10 cellular contexts compared by ENCODE assay signal in the genomic region with DNA sequence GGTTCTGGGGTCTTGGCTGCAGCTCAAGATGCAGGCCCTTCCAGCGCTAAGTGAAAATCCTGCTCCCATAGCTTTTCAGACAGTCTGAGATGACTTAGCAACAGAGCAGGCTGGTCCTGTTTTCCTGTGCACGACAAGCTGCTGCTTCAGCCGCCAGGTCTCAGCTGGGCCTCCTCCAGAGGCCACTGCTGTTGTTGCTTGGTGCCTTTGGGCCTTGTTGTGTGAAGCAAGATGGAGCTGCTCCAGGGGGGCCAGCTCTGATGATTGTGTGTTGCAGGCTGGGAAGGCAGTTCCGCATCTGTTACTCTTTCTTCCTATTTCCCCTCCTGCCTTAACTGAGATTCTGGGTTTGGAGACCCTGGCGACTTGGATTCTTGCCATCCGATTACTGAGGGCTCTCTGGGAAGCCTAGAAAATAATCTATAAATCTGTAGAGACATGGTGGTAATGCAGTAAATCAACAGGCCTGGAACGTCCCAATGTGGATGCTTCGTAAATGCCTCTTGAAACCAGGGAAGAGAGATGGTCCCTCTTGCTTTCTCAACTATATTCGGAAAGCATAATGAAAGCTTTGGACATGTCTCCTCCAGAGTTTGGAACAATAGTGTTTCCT. TPM values are rescaled to one million over a fixed set of nuclear protein-coding genes. Genes with fewer than 3 reads are reported as not detected.
DNase-seq lines count a peak whose midpoint lies in the region; ATAC-seq and TF ChIP-seq lines count a peak whose summit lies in the region.
"Had no signal": no experiment of that assay in that cellular context is flagged by ENCODE, and none has a peak within 500 bp of the region (broad histone marks: within the 10 kb centered on the region; RNA-seq: fewer than 3 reads in every experiment).

No MANE protein-coding gene starts in this region.

- peak; percentile 39 for DNase-seq in DMS 273 (lab: John Stamatoyannopoulos, UW; ENCODE audit: unreplicated experiment)
- DNase-seq in DMS 273 treated with DMSO at 0.1 percent for 48 hours (lab: John Stamatoyannopoulos, UW): no peak
- DNase-seq in ascending aorta (ENCODE audit: low spot score in 2 of 2): peak in 1 of 2 donors; percentile 71
- DNase-seq in heart right ventricle: peak; percentile 7 to 21
- DNase-seq in smooth muscle cell (lab: John Stamatoyannopoulos, UW; ENCODE audit: unreplicated experiment): no peak
- DNase-seq in kidney glomerular epithelial cell (lab: John Stamatoyannopoulos, UW): no peak
- DNase-seq: T-helper 2 cell had no signal

- H4K20me1 ChIP-seq in smooth muscle cell (ENCODE audit: low read depth): peaks cover 67% of the 10 kb centered on the region

- peak overlapping the region; percentile 94 to 97 for H3K27ac ChIP-seq in ascending aorta
- H3K27ac ChIP-seq in heart right ventricle: peak overlapping the region in 8 of 10 donors; percentile 4 to 94 (median 88)
- no peak overlapping the region for H3K27ac ChIP-seq in smooth muscle cell (ENCODE audit: low read depth)
- H3K27ac ChIP-seq: 22Rv1 had no signal

- no peaks in the 10 kb centered on the region for H3K27me3 ChIP-seq in ascending aorta
- H3K27me3 ChIP-seq in heart right ventricle: peaks cover 0 to 48% (median 0%) of the 10 kb centered on the region in 7 donors
- no peaks in the 10 kb centered on the region for H3K27me3 ChIP-seq in smooth muscle cell (ENCODE audit: low read depth)

- H3K36me3 ChIP-seq in ascending aorta (peaks cover 3 to 4% of the 10 kb centered on the region in 2 donors), heart right ventricle (peaks cover 0 to 9% (median 0%) of the 10 kb centered on the region in 9 donors), smooth muscle cell (ENCODE audit: low read depth) (no peaks in the 10 kb centered on the region)

- peak overlapping the region; percentile 72 to 94 for H3K4me3 ChIP-seq in ascending aorta
- H3K4me3 ChIP-seq in heart right ventricle: peak overlapping the region in 7 of 10 donors; percentile 74 to 94 (median 85)
- peak overlapping the region; percentile 90 for H3K4me3 ChIP-seq in smooth muscle cell

- H3K9me3 ChIP-seq in ascending aorta (no peaks in the 10 kb centered on the region), heart right ventricle (no peaks in the 10 kb centered on the region), smooth muscle cell (replicated peaks; ENCODE audit: low read depth) (no peaks in the 10 kb centered on the region)

- peak overlapping the region; percentile 85 for H3K4me2 ChIP-seq in smooth muscle cell

- intact Hi-C loops in ascending aorta (cut with DNase I) (no loop called here), heart right ventricle (cut with DNase I) (loop anchor here in 1 of 10 donors (5.0 kb wide), 1 partner anchor 328 kb away; no protein-coding TSS in a partner anchor)

- H3K4me1 ChIP-seq in ascending aorta (peaks cover 0 to 25% of the 10 kb centered on the region in 2 donors), heart right ventricle (peaks cover 0 to 50% (median 18%) of the 10 kb centered on the region in 9 donors), smooth muscle cell (ENCODE audit: low read depth) (peaks cover 44% of the 10 kb centered on the region)

- H2AFZ ChIP-seq in smooth muscle cell (ENCODE audit: low read depth): no peak overlapping the region

- no peak overlapping the region for H3K9ac ChIP-seq in smooth muscle cell (ENCODE audit: low read depth)

- ATAC-seq in heart right ventricle (no peak), HG03175 (IDR thresholded peaks at IDR 0.05; ENCODE audit: unreplicated experiment) (no peak), GM19324 (IDR thresholded peaks at IDR 0.05; ENCODE audit: low FRiP score, unreplicated experiment) (no peak)

- TF ChIP-seq CTCF in ascending aorta (IDR thresholded peaks at IDR 0.05): no peak
- TF ChIP-seq CTCF in heart right ventricle (IDR thresholded peaks at IDR 0.05): no peak
- no peak for TF ChIP-seq CTCF in smooth muscle cell (IDR thresholded peaks at IDR 0.05; ENCODE audit: borderline replicate concordance, insufficient read depth, poor library complexity, severe bottlenecking)

- H3F3A ChIP-seq in smooth muscle cell (ENCODE audit: low read depth): peaks cover 10% of the 10 kb centered on the region

- peaks cover 79% of the 10 kb centered on the region for H3K79me2 ChIP-seq in smooth muscle cell (ENCODE audit: low read depth)

- 73 to 76% methylated on average over 9 of the region's 9 CpGs for WGBS in heart right ventricle, 2 donors
- 58% methylated on average over 9 of the region's 9 CpGs for WGBS in smooth muscle cell (ENCODE audit: low lambda C conversion rate)

RNA-seq across cellular contexts. Expression of a gene that starts 3.2 kb away (rescaled TPM):
- 1,059 TPM for total RNA-seq in ascending aorta
- total RNA-seq in heart right ventricle: 100 to 1,000 TPM in 5 of 10 donors, 10 to 100 TPM in 5; 61.2 to 154 (median 104) TPM
- 10 to 100 TPM; 13.1 to 36.9 TPM for polyA plus RNA-seq in heart right ventricle
- 111 TPM in 2 replicates for total RNA-seq in smooth muscle cell
- 139 and 143 TPM in 2 replicates for polyA plus RNA-seq in smooth muscle cell

Comparison
In these comparisons a context has a peak if more than half of its experiments do, and no peak if none do; other contexts are left out.
1. DNase-seq: peak in DMS 273 (single experiment) and heart right ventricle (2 of 2); none in DMS 273 treated with DMSO at 0.1 percent for 48 hours (single experiment), smooth muscle cell (single experiment) and kidney glomerular epithelial cell (single experiment).
2. Peak in every context shown above with its lines, with median percentiles within 50 percentile points of each other: H3K4me3 ChIP-seq.